In genomic region chr12:18750087-18750486, GRCh38 we compare ENCODE assay signal across 16 cellular contexts. TPM values are rescaled to one million over a fixed set of nuclear protein-coding genes. Genes with fewer than 3 reads are reported as not detected.
DNase-seq lines count a peak whose midpoint lies in the region; ATAC-seq lines count a peak whose summit lies in the region.
"Had no signal": no experiment of that assay in that cellular context is flagged by ENCODE, and none has a peak within 500 bp of the region (broad histone marks: within the 10 kb centered on the region; RNA-seq: fewer than 3 reads in every experiment).

No MANE protein-coding gene starts in this region.

- DNase-seq in GM04503 (ENCODE audit: low read depth) (peak; percentile 38), NCI-H460 (ENCODE audit: extremely low read depth, low read depth) (peak; percentile 13), fibroblast of gingiva (ENCODE audit: low read depth) (peak; percentile 33), renal cortical epithelial cell (ENCODE audit: low read depth) (peak; percentile 27), HuH-7.5 (ENCODE audit: low spot score) (no peak)
- no peak for DNase-seq in activated CD8-positive, alpha-beta memory T cell treated with anti-CD3 and anti-CD28 coated beads, Interleukin-2, amount 50 U/mL, for 48 hours
- DNase-seq: activated naive CD4-positive, alpha-beta T cell treated with anti-CD3 and anti-CD28 coated beads, Interleukin-2, amount 50 U/mL, for 16 hours; central memory CD4-positive, alpha-beta T cell; heart right ventricle; naive B cell; NCI-H2029; NCI-H774; T-helper 17 cell had no signal

- no peak for ATAC-seq in HG03095 (IDR thresholded peaks at IDR 0.05; ENCODE audit: unreplicated experiment)
- ATAC-seq: T-helper 17 cell had no signal

RNA-seq across cellular contexts. Expression of gene CAPZA3, which starts 12.2 kb away (rescaled TPM):
- total RNA-seq in NCI-H460 (2014; rRNA removed; shearing (Covaris generic)) = not detected in 2 replicates
- not detected in 2 replicates for polyA plus RNA-seq in NCI-H460 (2014; cell fraction: nucleus; rRNA removed)
- total RNA-seq in renal cortical epithelial cell = not detected in 2 replicates
- total RNA-seq: heart right ventricle, T-helper 17 cell had no signal
- polyA plus RNA-seq: heart right ventricle had no signal

RNA-seq across cellular contexts. Expression of gene PLCZ1, which starts 12.3 kb away (rescaled TPM):
- not detected in 2 replicates for total RNA-seq in NCI-H460 (2014; rRNA removed; shearing (Covaris generic))
- polyA plus RNA-seq in NCI-H460 (2014; cell fraction: nucleus; rRNA removed) = not detected in 2 replicates
- total RNA-seq in renal cortical epithelial cell = 0.69 TPM in 1 of 2 replicates, not detected in the other
- total RNA-seq: progenitor cell of endocrine pancreas, suprapubic skin, T-helper 17 cell had no signal

Comparison
In these comparisons a context has a peak if more than half of its experiments do, and no peak if none do; other contexts are left out.
1. DNase-seq: peak in GM04503 (single experiment), NCI-H460 (single experiment), fibroblast of gingiva (single experiment) and renal cortical epithelial cell (single experiment); none in HuH-7.5 (single experiment) and activated CD8-positive, alpha-beta memory T cell treated with anti-CD3 and anti-CD28 coated beads, Interleukin-2, amount 50 U/mL, for 48 hours (single experiment).